In the genomic region with DNA sequence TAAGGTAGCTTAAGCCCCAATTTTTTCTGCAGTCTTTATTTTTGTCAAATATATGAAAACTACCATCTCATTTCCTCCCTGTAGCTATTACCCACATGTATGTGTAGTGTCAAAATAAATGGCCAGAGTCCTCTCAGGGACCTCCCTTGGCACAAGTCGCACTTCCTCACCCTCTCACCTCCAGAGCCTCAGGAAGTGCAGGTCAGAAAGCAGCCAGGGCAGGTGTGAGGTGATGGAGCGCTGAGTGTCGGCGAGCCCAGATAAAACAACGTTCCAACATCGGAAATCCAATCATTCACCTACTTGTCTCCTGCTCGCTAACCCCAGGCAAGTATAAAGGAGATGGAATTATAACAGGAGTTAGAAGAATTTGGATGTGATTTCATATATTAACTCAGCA, we compare ENCODE assay signal across 35 cellular contexts.
DNase-seq lines count a peak whose midpoint lies in the region; ATAC-seq and TF ChIP-seq lines count a peak whose summit lies in the region.
"Had no signal": no experiment of that assay in that cellular context is flagged by ENCODE, and none has a peak within 500 bp of the region (broad histone marks: within the 10 kb centered on the region; RNA-seq: fewer than 3 reads in every experiment).

No MANE protein-coding gene starts in this region.

- intact Hi-C loops in esophagus muscularis mucosa (cut with DNase I): no loop called here

- H3K9me3 ChIP-seq in esophagus muscularis mucosa: no peaks in the 10 kb centered on the region
- H3K9me3 ChIP-seq in lung (ENCODE audit: control insufficient read depth in 2 of 2, insufficient read depth in 1 of 2, low read length in 1 of 2): no peaks in the 10 kb centered on the region
- H3K9me3 ChIP-seq in effector memory CD4-positive, alpha-beta T cell (ENCODE audit: control insufficient read depth, low read length): no peaks in the 10 kb centered on the region
- H3K9me3 ChIP-seq: A549; BE2C; BLaER1; BLaER1 treated with 17β-estradiol and CSF1 and Interleukin-3, amounts not matched to agents 10 nM and 100 nM; Caco-2 had no signal

- H3K4me1 Mint-ChIP-seq in mesothelial cell of epicardium: peaks cover 2% of the 10 kb centered on the region
- H3K4me1 Mint-ChIP-seq: B cell; CD14-positive monocyte; CD4-positive, alpha-beta memory T cell; CD4-positive, CD25-positive, alpha-beta regulatory T cell; CD8-positive, alpha-beta memory T cell had no signal

- no peak overlapping the region for H3K27ac Mint-ChIP-seq in mesothelial cell of epicardium
- H3K27ac Mint-ChIP-seq: B cell; CD14-positive monocyte; CD4-positive, alpha-beta memory T cell; CD4-positive, alpha-beta T cell; CD4-positive, CD25-positive, alpha-beta regulatory T cell; CD8-positive, alpha-beta memory T cell; CD8-positive, alpha-beta T cell had no signal

- no peak for TF ChIP-seq POLR2A in esophagus muscularis mucosa (IDR thresholded peaks at IDR 0.05; ENCODE audit: low read depth)

- no peaks in the 10 kb centered on the region for H3K36me3 Mint-ChIP-seq in mesothelial cell of epicardium
- H3K36me3 Mint-ChIP-seq: CD14-positive monocyte; CD4-positive, alpha-beta memory T cell; CD4-positive, CD25-positive, alpha-beta regulatory T cell; CD8-positive, alpha-beta memory T cell; CD8-positive, alpha-beta T cell had no signal

- DNase-seq in NCI-H510A (lab: John Stamatoyannopoulos, UW) (peak; percentile 18), NCI-H510A treated with DMSO at 0.1 percent for 48 hours (lab: John Stamatoyannopoulos, UW) (no peak), RPMI8226 (peak; percentile 9), esophagus muscularis mucosa (ENCODE audit: extremely low spot score) (peak; percentile 60), lung (ENCODE audit: low spot score) (peak; percentile 19), NCI-H2081 treated with DMSO at 0.1 percent for 48 hours (lab: John Stamatoyannopoulos, UW) (no peak), mesothelial cell of epicardium (ENCODE audit: low spot score in 2 of 2, unreplicated experiment in 2 of 2) (no peak)
- no peak for DNase-seq in effector memory CD4-positive, alpha-beta T cell
- DNase-seq: 8988T; ACHN; AML-193; BE2C; C1 segment of cervical spinal cord; Caco-2; Calu3; CD4-positive, alpha-beta memory T cell; CD4-positive, alpha-beta T cell; CD4-positive, CD25-positive, alpha-beta regulatory T cell; CD8-positive, alpha-beta memory T cell; CD8-positive, alpha-beta T cell; COR-L47; DMS 273 treated with DMSO at 0.1 percent for 48 hours; DMS153; DMS53; DMS79; DMS79 treated with DMSO at 0.1 percent for 48 hours; DND-41; EL had no signal

- 36% methylated on average over 7 of the region's 7 CpGs for WGBS in esophagus muscularis mucosa
- 79 to 84% methylated on average over 7 of the region's 7 CpGs for WGBS in lung, 2 donors

- H3K36me3 ChIP-seq in esophagus muscularis mucosa (no peaks in the 10 kb centered on the region), lung (ENCODE audit: control insufficient read depth in 2 of 2, insufficient read depth in 2 of 2, low read length in 2 of 2) (no peaks in the 10 kb centered on the region)
- H3K36me3 ChIP-seq in effector memory CD4-positive, alpha-beta T cell (ENCODE audit: control insufficient read depth, insufficient read depth, low read length): no peaks in the 10 kb centered on the region
- H3K36me3 ChIP-seq: BE2C; BLaER1; BLaER1 treated with 17β-estradiol and CSF1 and Interleukin-3, amounts not matched to agents 10 nM and 100 nM had no signal

- no peak overlapping the region for H3K4me3 Mint-ChIP-seq in mesothelial cell of epicardium
- H3K4me3 Mint-ChIP-seq: B cell; CD14-positive monocyte; CD4-positive, alpha-beta memory T cell; CD4-positive, alpha-beta T cell; CD4-positive, CD25-positive, alpha-beta regulatory T cell; CD8-positive, alpha-beta memory T cell; CD8-positive, alpha-beta T cell had no signal

- TF ChIP-seq EP300 in esophagus muscularis mucosa (IDR thresholded peaks at IDR 0.05): no peak

- H3K27me3 ChIP-seq in esophagus muscularis mucosa (peaks cover 0 to 47% (median 0%) of the 10 kb centered on the region in 4 donors), lung (ENCODE audit: control insufficient read depth, insufficient read depth) (no peaks in the 10 kb centered on the region)
- H3K27me3 ChIP-seq in effector memory CD4-positive, alpha-beta T cell (replicated peaks; ENCODE audit: control insufficient read depth, insufficient read depth, low read length, poor library complexity, severe bottlenecking): no peaks in the 10 kb centered on the region
- H3K27me3 ChIP-seq: BLaER1; BLaER1 treated with 17β-estradiol and CSF1 and Interleukin-3, amounts not matched to agents 10 nM and 100 nM had no signal

- H3K9me3 Mint-ChIP-seq in mesothelial cell of epicardium: no peaks in the 10 kb centered on the region
- H3K9me3 Mint-ChIP-seq: CD8-positive, alpha-beta T cell had no signal

- H3K27me3 Mint-ChIP-seq in mesothelial cell of epicardium (ENCODE audit: low read depth): peaks cover 35% of the 10 kb centered on the region
- H3K27me3 Mint-ChIP-seq: B cell; CD4-positive, alpha-beta T cell; CD4-positive, CD25-positive, alpha-beta regulatory T cell had no signal

- TF ChIP-seq CTCF in esophagus muscularis mucosa (IDR thresholded peaks at IDR 0.05) (no peak), lung (IDR thresholded peaks at IDR 0.05; ENCODE audit: control extremely low read depth, extremely low read depth) (no peak), mesothelial cell of epicardium (IDR thresholded peaks at IDR 0.05; ENCODE audit: unreplicated experiment) (no peak)

- H3K27ac ChIP-seq in esophagus muscularis mucosa (replicated peaks in 1 of 4) (no peak overlapping the region), lung (ENCODE audit: low read depth in 1 of 2, low read length in 1 of 2) (no peak overlapping the region)
- no peak overlapping the region for H3K27ac ChIP-seq in effector memory CD4-positive, alpha-beta T cell (ENCODE audit: insufficient read depth, low read length, poor library complexity, severe bottlenecking)
- H3K27ac ChIP-seq: 22Rv1; A549; BLaER1; BLaER1 treated with 17β-estradiol and CSF1 and Interleukin-3, amounts not matched to agents 10 nM and 100 nM; C4-2B had no signal

- H3K4me1 ChIP-seq in esophagus muscularis mucosa (no peaks in the 10 kb centered on the region), lung (ENCODE audit: control insufficient read depth in 2 of 2, insufficient read depth in 2 of 2, low read length in 2 of 2) (no peaks in the 10 kb centered on the region)
- H3K4me1 ChIP-seq in effector memory CD4-positive, alpha-beta T cell (ENCODE audit: control insufficient read depth, insufficient read depth, low read length, poor library complexity, severe bottlenecking): no peaks in the 10 kb centered on the region
- H3K4me1 ChIP-seq: A549, BE2C, Caco-2 had no signal

- no peak for ATAC-seq in lung (ENCODE audit: insufficient read depth, low FRiP score)
- ATAC-seq: A549; CD8-positive, alpha-beta T cell had no signal

- H3K4me3 ChIP-seq in esophagus muscularis mucosa (no peak overlapping the region), lung (no peak overlapping the region)
- no peak overlapping the region for H3K4me3 ChIP-seq in effector memory CD4-positive, alpha-beta T cell (ENCODE audit: insufficient read depth, low read depth, low read length, poor library complexity, severe bottlenecking)
- H3K4me3 ChIP-seq: A549; BLaER1; BLaER1 treated with 17β-estradiol and CSF1 and Interleukin-3, amounts not matched to agents 10 nM and 100 nM had no signal

Comparison
In these comparisons a context has a peak if more than half of its experiments do, and no peak if none do; other contexts are left out.
1. DNase-seq: peak in NCI-H510A (single experiment), RPMI8226 (single experiment), esophagus muscularis mucosa (single experiment) and lung (single experiment); none in NCI-H510A treated with DMSO at 0.1 percent for 48 hours (single experiment), NCI-H2081 treated with DMSO at 0.1 percent for 48 hours (single experiment), effector memory CD4-positive, alpha-beta T cell (0 of 3) and mesothelial cell of epicardium (0 of 2).